ENCODE assay signal across 12 cellular contexts in the genomic region with DNA sequence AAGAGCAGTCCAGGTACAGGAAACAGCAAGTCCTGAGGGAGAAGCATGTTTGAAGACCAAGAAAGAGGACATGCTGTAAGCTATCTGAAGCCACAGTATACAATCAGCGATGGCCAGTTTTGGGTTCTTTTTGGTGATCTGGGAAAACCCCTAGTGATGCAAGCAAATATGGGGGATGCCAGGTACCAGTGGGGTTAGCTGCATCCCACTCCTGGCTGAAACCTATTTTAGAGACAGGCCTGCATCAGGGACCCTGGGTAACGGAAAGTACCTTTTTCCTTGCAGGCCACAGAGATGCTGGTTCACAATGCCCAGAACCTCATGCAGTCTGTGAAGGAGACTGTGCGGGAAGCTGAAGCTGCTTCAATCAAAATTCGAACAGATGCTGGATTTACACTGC. TPM values are rescaled to one million over a fixed set of nuclear protein-coding genes. Genes with fewer than 3 reads are reported as not detected.
DNase-seq lines count a peak whose midpoint lies in the region; ATAC-seq and TF ChIP-seq lines count a peak whose summit lies in the region.
"Had no signal": no experiment of that assay in that cellular context is flagged by ENCODE, and none has a peak within 500 bp of the region (broad histone marks: within the 10 kb centered on the region; RNA-seq: fewer than 3 reads in every experiment).

No MANE protein-coding gene starts in this region.

- H3K27ac ChIP-seq in AG04450 (ENCODE audit: low read depth, low read length) = peak overlapping the region; percentile 34
- H3K27ac ChIP-seq: BLaER1 had no signal

- H3K9me3 Mint-ChIP-seq in T-cell (no peaks in the 10 kb centered on the region), naive B cell (no peaks in the 10 kb centered on the region)

- POLR2A ChIA-PET in AG04450 (lab: Yijun Ruan, JAX) = no interaction called here
- POLR2A ChIA-PET in T-cell (lab: Charles Lee) = no interaction called here

- DNase-seq in AG04450 (ENCODE audit: low read depth, low spot score) (no peak), T-cell (no peak), naive B cell (no peak), retina (no peak)
- DNase-seq: brain microvascular endothelial cell, head of caudate nucleus, NCI-H2227 treated with DMSO at 0.1 percent for 48 hours had no signal

- CTCF ChIA-PET in AG04450 (lab: Charles Lee) (interaction anchor here (1.7 kb wide), 1 partner anchor 232 kb away, joined by 3 read pairs; no protein-coding TSS in a partner anchor), T-cell (lab: Charles Lee) (no interaction called here)

- no peaks in the 10 kb centered on the region for H3K9me3 ChIP-seq in AG04450 (ENCODE audit: control insufficient read depth, insufficient read depth, low read length)
- H3K9me3 ChIP-seq: BLaER1 had no signal

- TF ChIP-seq CTCF in AG04450 (IDR thresholded peaks at IDR 0.05; ENCODE audit: low read depth, low read length) = no peak

- H3K27ac Mint-ChIP-seq in T-cell (peak overlapping the region; percentile 15 to 74), naive B cell (peak overlapping the region in 4 of 6 donors; percentile 12 to 79 (median 46))

- ATAC-seq in GM18868 (IDR thresholded peaks at IDR 0.05; ENCODE audit: unreplicated experiment) = peak; percentile 74
- no peak for ATAC-seq in T-cell (replicated peaks in 1 of 4)
- ATAC-seq in naive B cell (ENCODE audit: low read depth in 2 of 2) = peak; percentile 27 to 33
- no peak for ATAC-seq in HG02981 (IDR thresholded peaks at IDR 0.05; ENCODE audit: unreplicated experiment)
- no peak for ATAC-seq in GM19351 (IDR thresholded peaks at IDR 0.05; ENCODE audit: unreplicated experiment)
- no peak for ATAC-seq in HG03521 (IDR thresholded peaks at IDR 0.05; ENCODE audit: unreplicated experiment)

- H3K4me3 Mint-ChIP-seq in T-cell = no peak overlapping the region
- peak overlapping the region in 1 of 8 donors; percentile 64 for H3K4me3 Mint-ChIP-seq in naive B cell

- H3K4me1 Mint-ChIP-seq in T-cell (peaks cover 2 to 17% (median 6%) of the 10 kb centered on the region in 3 donors), naive B cell (peaks cover 3 to 25% (median 4%) of the 10 kb centered on the region in 3 donors)

- H3K36me3 Mint-ChIP-seq in T-cell (peaks cover 76% of the 10 kb centered on the region), naive B cell (peaks cover 32 to 38% of the 10 kb centered on the region in 2 donors)

- H3K27me3 Mint-ChIP-seq in T-cell (no peaks in the 10 kb centered on the region), naive B cell (no peaks in the 10 kb centered on the region)

- no peak overlapping the region for H3K4me3 ChIP-seq in AG04450 (ENCODE audit: low read depth, low read length)
- H3K4me3 ChIP-seq: BLaER1 had no signal

- no peaks in the 10 kb centered on the region for H3K27me3 ChIP-seq in AG04450 (ENCODE audit: control insufficient read depth, insufficient read depth, low read length)
- H3K27me3 ChIP-seq: BLaER1, brain microvascular endothelial cell had no signal

RNA-seq across cellular contexts. Expression of a gene that starts 32.9 kb away (rescaled TPM):
- polyA plus RNA-seq in AG04450 (2011; rRNA removed) (52.0 and 70.7 TPM in 2 replicates), naive B cell (ENCODE audit: low read depth in 6 of 6) (10 to 100 TPM; 28.8 to 40.8 (median 32.9) TPM)
- polyA minus RNA-seq in AG04450 (2011; rRNA and poly(A)+ RNA removed) = 30.3 and 48.3 TPM in 2 replicates
- 10 to 100 TPM; 25.8 to 37.1 (median 33.9) TPM for total RNA-seq in T-cell

RNA-seq across cellular contexts. Expression of a gene that starts 33.3 kb away (rescaled TPM):
- polyA plus RNA-seq in AG04450 (2011; rRNA removed) = 31.3 and 41.9 TPM in 2 replicates
- polyA minus RNA-seq in AG04450 (2011; rRNA and poly(A)+ RNA removed) = 9.2 and 16.1 TPM in 2 replicates
- 10 to 100 TPM; 20.7 to 32.8 (median 23.6) TPM for total RNA-seq in T-cell
- polyA plus RNA-seq in naive B cell (ENCODE audit: low read depth in 6 of 6) = 100 to 1,000 TPM; 240 to 379 (median 288) TPM

Comparison
In these comparisons a context has a peak if more than half of its experiments do, and no peak if none do; other contexts are left out.
1. ATAC-seq: peak in GM18868 (single experiment) and naive B cell (2 of 2); none in T-cell (0 of 4), HG02981 (single experiment), GM19351 (single experiment) and HG03521 (single experiment).